In the genomic region with DNA sequence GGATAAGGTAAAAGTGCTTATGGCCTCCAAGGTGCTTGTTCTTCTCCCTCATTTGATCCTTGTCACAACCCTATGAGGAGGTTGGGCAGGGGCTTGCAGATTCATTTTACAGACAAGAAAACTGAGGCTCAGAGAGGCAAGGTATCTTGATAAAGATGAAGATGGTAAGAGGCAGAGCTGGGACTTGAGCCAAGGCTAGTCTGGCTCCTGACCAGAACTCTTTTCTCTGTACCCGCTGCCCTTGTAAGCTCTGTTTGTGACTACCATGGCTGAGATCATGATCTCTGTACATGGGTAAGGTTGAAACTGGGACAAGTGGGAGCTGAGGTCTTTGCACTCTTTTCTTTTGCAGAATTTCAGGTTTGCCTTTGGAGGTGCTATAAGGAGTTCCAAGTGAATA, we compare ENCODE assay signal across 26 cellular contexts. TPM values are rescaled to one million over a fixed set of nuclear protein-coding genes. Genes with fewer than 3 reads are reported as not detected.
DNase-seq lines count a peak whose midpoint lies in the region; ATAC-seq and TF ChIP-seq lines count a peak whose summit lies in the region.
"Had no signal": no experiment of that assay in that cellular context is flagged by ENCODE, and none has a peak within 500 bp of the region (broad histone marks: within the 10 kb centered on the region; RNA-seq: fewer than 3 reads in every experiment).

No MANE protein-coding gene starts in this region.

- H3K23me2 ChIP-seq in H9 (ENCODE audit: insufficient read length, low read depth, low read length, poor library complexity, severe bottlenecking), result no peaks in the 10 kb centered on the region

- H3K4me1 ChIP-seq in SK-N-SH (ENCODE audit: control insufficient read depth in 1 of 2, insufficient read depth in 2 of 2, low read depth in 1 of 2, low read length in 1 of 2) (no peaks in the 10 kb centered on the region), OCI-LY1 (ENCODE audit: insufficient read depth, low read length, severe bottlenecking) (peaks cover 70% of the 10 kb centered on the region), H9 (ENCODE audit: insufficient read depth, low read length) (no peaks in the 10 kb centered on the region)

- CTCF ChIA-PET in SK-N-SH (lab: Yijun Ruan, JAX), result interaction anchor here (0.8 to 2.4 kb wide), 3 partner anchors 9 to 71 kb away, joined by 3 to 7 read pairs (median 6); no protein-coding TSS in a partner anchor

- no peak overlapping the region for H3K56ac ChIP-seq in H9 (ENCODE audit: insufficient read length, low read depth, low read length)

- no peak for TF ChIP-seq RAD21 in SK-N-SH (IDR thresholded peaks at IDR 0.05; ENCODE audit: low read length)

- H3K9ac ChIP-seq in SK-N-SH (no peak overlapping the region), OCI-LY1 (ENCODE audit: low read length) (no peak overlapping the region), H9 (ENCODE audit: extremely low read depth, insufficient read length, low read length) (no peak overlapping the region)

- H2AK5ac ChIP-seq in H9 (ENCODE audit: insufficient read length, low read length), result no peak overlapping the region

- H3T11ph ChIP-seq in H9 (ENCODE audit: low read length), result no peak overlapping the region

- H3K27me3 ChIP-seq in SK-N-SH (ENCODE audit: insufficient read depth) (no peaks in the 10 kb centered on the region), OCI-LY1 (ENCODE audit: insufficient read depth, low read length) (no peaks in the 10 kb centered on the region), H9 (ENCODE audit: insufficient read depth, low read length) (no peaks in the 10 kb centered on the region)
- H3K27me3 ChIP-seq: BE2C, SJSA1 had no signal

- peaks cover 30% of the 10 kb centered on the region for H3K4me1 Mint-ChIP-seq in activated T-helper 17 cell treated with anti-CD3 and anti-CD28 coated beads, Interleukin-2, amount 50 U/mL, for 72 hours
- peaks cover 54% of the 10 kb centered on the region for H3K4me1 Mint-ChIP-seq in stimulated activated memory B cell treated with anti-CD40 and anti-IgM and Interleukin-4, amounts not matched to agents 10 μg/mL and 1 μg/mL and 100 μg/mL, for 72 hours
- peaks cover 3 to 16% of the 10 kb centered on the region in 2 experiments; a peak in 3 of 4 replicates for H3K4me1 Mint-ChIP-seq in H9

- H3K79me2 ChIP-seq in SK-N-SH (ENCODE audit: insufficient read depth) (no peaks in the 10 kb centered on the region), OCI-LY1 (ENCODE audit: insufficient read depth, low read length) (no peaks in the 10 kb centered on the region), H9 (ENCODE audit: insufficient read depth, low read length) (no peaks in the 10 kb centered on the region)

- H3K9me2 ChIP-seq in SK-N-SH (no peaks in the 10 kb centered on the region), OCI-LY1 (ENCODE audit: low read depth, low read length) (no peaks in the 10 kb centered on the region)

- H4K20me1 ChIP-seq in SK-N-SH (ENCODE audit: insufficient read depth) (no peaks in the 10 kb centered on the region), OCI-LY1 (ENCODE audit: insufficient read depth, low read length) (no peaks in the 10 kb centered on the region), H9 (ENCODE audit: control insufficient read depth, insufficient read depth, insufficient read length) (no peaks in the 10 kb centered on the region)

- H3K9me3 ChIP-seq in SK-N-SH (no peaks in the 10 kb centered on the region), OCI-LY1 (ENCODE audit: low read length) (no peaks in the 10 kb centered on the region), H9 (ENCODE audit: control insufficient read depth, low read depth, low read length) (no peaks in the 10 kb centered on the region)
- H3K9me3 ChIP-seq: BE2C, SJSA1 had no signal

- H2BK20ac ChIP-seq in H9 (ENCODE audit: low read depth, low read length, poor library complexity, severe bottlenecking), result no peak overlapping the region

- H2BK15ac ChIP-seq in H9 (ENCODE audit: low read depth, low read length), result no peak overlapping the region

- H3K18ac ChIP-seq in H9 (ENCODE audit: insufficient read length, low read depth, low read length), result no peak overlapping the region

- peaks cover 6% of the 10 kb centered on the region for H3K27me3 Mint-ChIP-seq in activated T-helper 17 cell treated with anti-CD3 and anti-CD28 coated beads, Interleukin-2, amount 50 U/mL, for 72 hours
- H3K27me3 Mint-ChIP-seq in stimulated activated memory B cell treated with anti-CD40 and anti-IgM and Interleukin-4, amounts not matched to agents 10 μg/mL and 1 μg/mL and 100 μg/mL, for 72 hours, result no peaks in the 10 kb centered on the region
- peaks cover 1% of the 10 kb centered on the region; the same call in 1 of the 2 replicates for H3K27me3 Mint-ChIP-seq in H9 (ENCODE audit: low read depth)

- H2BK5ac ChIP-seq in H9 (ENCODE audit: insufficient read length, low read length), result no peak overlapping the region

- peaks cover 6% of the 10 kb centered on the region for H3K36me3 Mint-ChIP-seq in activated T-helper 17 cell treated with anti-CD3 and anti-CD28 coated beads, Interleukin-2, amount 50 U/mL, for 72 hours (ENCODE audit: low read depth)
- H3K36me3 Mint-ChIP-seq in stimulated activated memory B cell treated with anti-CD40 and anti-IgM and Interleukin-4, amounts not matched to agents 10 μg/mL and 1 μg/mL and 100 μg/mL, for 72 hours, result peaks cover 5% of the 10 kb centered on the region
- H3K36me3 Mint-ChIP-seq in H9 (ENCODE audit: insufficient read depth in 1 of 3, low read depth in 3 of 3), result no peaks in the 10 kb centered on the region
- H3K36me3 Mint-ChIP-seq: CD14-positive monocyte; CD8-positive, alpha-beta memory T cell had no signal

- H3K9me3 Mint-ChIP-seq in activated T-helper 17 cell treated with anti-CD3 and anti-CD28 coated beads, Interleukin-2, amount 50 U/mL, for 72 hours, result no peaks in the 10 kb centered on the region
- H3K9me3 Mint-ChIP-seq in stimulated activated memory B cell treated with anti-CD40 and anti-IgM and Interleukin-4, amounts not matched to agents 10 μg/mL and 1 μg/mL and 100 μg/mL, for 72 hours, result no peaks in the 10 kb centered on the region
- H3K9me3 Mint-ChIP-seq in H9, result no peaks in the 10 kb centered on the region; a peak in 1 of 5 replicates
- H3K9me3 Mint-ChIP-seq: CD14-positive monocyte; CD8-positive, alpha-beta memory T cell had no signal

- no peak overlapping the region for H3K14ac ChIP-seq in H9 (ENCODE audit: insufficient read depth, low read length)

- H3F3A ChIP-seq in SK-N-SH (replicated peaks; ENCODE audit: insufficient read depth) (no peaks in the 10 kb centered on the region), OCI-LY1 (ENCODE audit: insufficient read depth, low read length) (0 out of 2 replicates have a peak, but pooled peaks cover 3% of the 10 kb centered on the region)

- no peaks in the 10 kb centered on the region for H3K36me3 ChIP-seq in SK-N-SH (replicated peaks in 1 of 2; ENCODE audit: control insufficient read depth in 1 of 2, insufficient read depth in 2 of 2, low read length in 1 of 2)
- no peaks in the 10 kb centered on the region for H3K36me3 ChIP-seq in OCI-LY1 (ENCODE audit: insufficient read depth, low read length)
- H3K36me3 ChIP-seq: BE2C, SJSA1 had no signal

- no peaks in the 10 kb centered on the region for H3K79me1 ChIP-seq in H9 (ENCODE audit: insufficient read depth, low read depth, low read length, poor library complexity, severe bottlenecking)

- no peak overlapping the region for H4K8ac ChIP-seq in H9 (replicated peaks; ENCODE audit: insufficient read length, low read depth, low read length)

- no peak overlapping the region for H3K4ac ChIP-seq in H9 (ENCODE audit: low read depth, low read length)

- DNase-seq in SK-N-SH, result no peak
- no peak for DNase-seq in H9
- no peak for DNase-seq in epidermal melanocyte (ENCODE audit: insufficient read length, low spot score)
- no peak for DNase-seq in NCI-H187 (lab: John Stamatoyannopoulos, UW)
- DNase-seq: 8988T; ACHN; BE2C; CD8-positive, alpha-beta memory T cell; DMS 273 treated with DMSO at 0.1 percent for 48 hours; DMS79; EL; GF-D8; IMR-90; KG1; MM.1S; NCI-H2029 treated with DMSO at 0.1 percent for 48 hours; NCI-H2227 treated with DMSO at 0.1 percent for 48 hours; NCI-H526 treated with DMSO at 0.1 percent for 48 hours had no signal

- TF ChIP-seq EP300 in SK-N-SH (IDR thresholded peaks at IDR 0.05; ENCODE audit: borderline replicate concordance in 1 of 2, low read depth in 1 of 2, low read length in 1 of 2), result no peak

- POLR2A ChIA-PET in SK-N-SH (lab: Yijun Ruan, JAX), result no interaction called here

- no peak overlapping the region for H3K23ac ChIP-seq in H9 (ENCODE audit: insufficient read length, low read depth, low read length)

- H3K4me2 ChIP-seq in SK-N-SH (no peak overlapping the region), OCI-LY1 (ENCODE audit: low read length) (no peak overlapping the region), H9 (ENCODE audit: insufficient read depth, insufficient read length, low read length) (no peak overlapping the region)

- no peak overlapping the region for H2AFZ ChIP-seq in SK-N-SH (ENCODE audit: low read depth)
- H2AFZ ChIP-seq in OCI-LY1 (ENCODE audit: low read length), result no peak overlapping the region
- no peak overlapping the region for H2AFZ ChIP-seq in H9 (ENCODE audit: low read length)

- peak overlapping the region; percentile 76 for H3K4me3 Mint-ChIP-seq in activated T-helper 17 cell treated with anti-CD3 and anti-CD28 coated beads, Interleukin-2, amount 50 U/mL, for 72 hours
- no peak overlapping the region for H3K4me3 Mint-ChIP-seq in stimulated activated memory B cell treated with anti-CD40 and anti-IgM and Interleukin-4, amounts not matched to agents 10 μg/mL and 1 μg/mL and 100 μg/mL, for 72 hours
- no peak overlapping the region for H3K4me3 Mint-ChIP-seq in H9
- H3K4me3 Mint-ChIP-seq: CD14-positive monocyte; CD8-positive, alpha-beta memory T cell had no signal

- 100% methylated on average over 1 of the region's 1 CpG for WGBS in SK-N-SH (ENCODE audit: low lambda C conversion rate)
- no CpG with 5 or more reads among the region's 1 CpG for WGBS in H9 (ENCODE audit: extremely low coverage, insufficient read length, low lambda C conversion rate)

- no peak overlapping the region for H4K5ac ChIP-seq in H9 (ENCODE audit: insufficient read length, low read depth, low read length)

- no peak for ATAC-seq in SK-N-SH treated with all-trans-retinoic acid at 6 μM for 48 hours
- peak; percentile 1 for ATAC-seq in activated T-helper 17 cell treated with anti-CD3 and anti-CD28 coated beads, Interleukin-2, amount 50 U/mL, for 72 hours (replicated peaks)
- no peak for ATAC-seq in stimulated activated memory B cell treated with anti-CD40 and anti-IgM and Interleukin-4, amounts not matched to agents 10 μg/mL and 1 μg/mL and 100 μg/mL, for 72 hours
- ATAC-seq: HCT116, Right ventricle myocardium inferior had no signal

- H2BK12ac ChIP-seq in H9 (ENCODE audit: insufficient read length, low read depth, low read length), result no peak overlapping the region

- H3K27ac Mint-ChIP-seq in activated T-helper 17 cell treated with anti-CD3 and anti-CD28 coated beads, Interleukin-2, amount 50 U/mL, for 72 hours, result no peak overlapping the region
- peak overlapping the region; percentile 97 for H3K27ac Mint-ChIP-seq in stimulated activated memory B cell treated with anti-CD40 and anti-IgM and Interleukin-4, amounts not matched to agents 10 μg/mL and 1 μg/mL and 100 μg/mL, for 72 hours
- H3K27ac Mint-ChIP-seq in H9, result no peak overlapping the region
- H3K27ac Mint-ChIP-seq: CD14-positive monocyte had no signal

- no peak overlapping the region for H3K27ac ChIP-seq in SK-N-SH (ENCODE audit: low read depth in 2 of 2, low read length in 1 of 2)
- H3K27ac ChIP-seq in OCI-LY1 (ENCODE audit: low read depth, low read length, poor library complexity, severe bottlenecking), result peak overlapping the region; percentile 89
- H3K27ac ChIP-seq in H9 (ENCODE audit: insufficient read length, low read depth, low read length), result no peak overlapping the region
- H3K27ac ChIP-seq: SJSA1 had no signal

- H2BK120ac ChIP-seq in H9 (ENCODE audit: low read depth, low read length, poor library complexity, severe bottlenecking), result no peak overlapping the region

- TF ChIP-seq CTCF in SK-N-SH (IDR thresholded peaks at IDR 0.05) (no peak), OCI-LY1 (IDR thresholded peaks at IDR 0.05; ENCODE audit: low read length) (no peak), H9 (conservative IDR thresholded peaks at IDR 0.05) (no peak)

- H3K4me3 ChIP-seq in SK-N-SH (ENCODE audit: low read depth in 2 of 2, low read length in 1 of 2) (no peak overlapping the region), OCI-LY1 (ENCODE audit: low read depth, low read length, poor library complexity, severe bottlenecking) (no peak overlapping the region)
- H3K4me3 ChIP-seq: SJSA1 had no signal

- no peak overlapping the region for H4K91ac ChIP-seq in H9 (ENCODE audit: insufficient read length, low read depth, low read length)

RNA-seq across cellular contexts. Expression of a gene that starts 33.6 kb away (rescaled TPM):
- 154 and 174 TPM in 2 replicates for polyA plus RNA-seq in SK-N-SH (2012; rRNA removed)
- 165 and 169 TPM in 2 replicates for polyA plus RNA-seq in SK-N-SH (2012; cell fraction: cytosol; rRNA removed)
- polyA plus RNA-seq in SK-N-SH (2012; cell fraction: nucleus; rRNA removed), result 63.5 and 75.2 TPM in 2 replicates
- total RNA-seq in activated T-helper 17 cell treated with anti-CD3 and anti-CD28 coated beads, Interleukin-2, amount 50 U/mL, for 72 hours, result 100 to 1,000 TPM in 1 of 2 donors, 10 to 100 TPM in 1; 80.0 to 128 TPM
- total RNA-seq in H9 (2021), result 142 and 147 TPM in 2 replicates

RNA-seq across cellular contexts. Expression of a gene that starts 33.9 kb away (rescaled TPM):
- polyA plus RNA-seq in SK-N-SH (2012; rRNA removed), result 31.6 and 35.6 TPM in 2 replicates
- polyA plus RNA-seq in SK-N-SH (2012; cell fraction: cytosol; rRNA removed), result 33.3 and 33.7 TPM in 2 replicates
- polyA plus RNA-seq in SK-N-SH (2012; cell fraction: nucleus; rRNA removed), result 29.3 and 39.1 TPM in 2 replicates
- 10 to 100 TPM; 26.5 to 28.3 TPM for total RNA-seq in activated T-helper 17 cell treated with anti-CD3 and anti-CD28 coated beads, Interleukin-2, amount 50 U/mL, for 72 hours
- total RNA-seq in H9 (2021), result 30.1 and 32.8 TPM in 2 replicates
